ENCODE assay signal across 4 cellular contexts in the genomic region with DNA sequence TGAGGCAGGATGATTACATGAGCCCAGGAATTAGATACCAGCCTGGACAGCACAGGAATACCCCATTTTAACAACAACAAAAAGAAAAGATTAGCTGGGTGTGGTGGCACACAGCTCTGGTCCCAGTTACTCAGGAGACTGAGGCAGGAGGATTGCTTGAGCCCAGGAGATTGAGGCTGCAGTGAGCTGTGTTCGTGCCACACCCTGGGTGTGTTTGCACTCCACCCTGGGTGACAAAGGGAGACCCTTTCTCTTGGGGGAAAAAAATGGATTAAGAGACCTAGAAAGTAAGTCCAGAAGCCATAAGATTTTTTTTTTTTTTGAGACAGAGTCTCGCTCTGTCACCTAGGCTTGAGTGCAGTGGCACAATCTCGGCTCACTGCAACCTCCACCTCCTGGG. TPM values are rescaled to one million over a fixed set of nuclear protein-coding genes. Genes with fewer than 3 reads are reported as not detected.
A peak's percentile ranks its signal among the peaks of the same experiment; 100 is the strongest.
DNase-seq lines count a peak whose midpoint lies in the region; TF ChIP-seq lines count a peak whose summit lies in the region.
"Not testable (repeated sequence)": the region's sequence is repeated elsewhere in the genome, so short reads cannot be mapped to it uniquely, and the experiment has no call there.

No MANE protein-coding gene starts in this region.

- H2AK5ac ChIP-seq in neuronal stem cell (ENCODE audit: low read depth, low read length) = not testable (repeated sequence)

- H3K27me3 ChIP-seq in PC-9 (ENCODE audit: insufficient read depth, low read depth); neuronal stem cell (ENCODE audit: control insufficient read depth in 3 of 3, insufficient read depth in 3 of 3, low read depth in 1 of 3, low read length in 3 of 3): not testable (repeated sequence)

- not testable (repeated sequence) for H3K23ac ChIP-seq in neuronal stem cell (ENCODE audit: low read depth, low read length, poor library complexity)

- H3K36me3 ChIP-seq in HEK293 (ENCODE audit: control insufficient read depth in 2 of 2, insufficient read depth in 1 of 2, low read length in 2 of 2) (peaks cover 38 to 43% of the 10 kb centered on the region in 2 experiments), PC-9 (ENCODE audit: low read depth) (peaks cover 48% of the 10 kb centered on the region), neuronal stem cell (replicated peaks in 1 of 2; ENCODE audit: control insufficient read depth in 2 of 2, insufficient read depth in 2 of 2, low read length in 2 of 2) (peaks cover 14 to 77% of the 10 kb centered on the region in 2 donors)

- not testable (repeated sequence) for H2BK120ac ChIP-seq in neuronal stem cell (ENCODE audit: low read depth, low read length)

- H3K4me2 ChIP-seq in PC-9; neuronal stem cell (ENCODE audit: insufficient read depth, low read length, poor library complexity, severe bottlenecking): not testable (repeated sequence)

- H3K18ac ChIP-seq in neuronal stem cell (ENCODE audit: low read length) = not testable (repeated sequence)

- not testable (repeated sequence) for H4K91ac ChIP-seq in neuronal stem cell (ENCODE audit: low read depth, low read length, poor library complexity)

- DNase-seq in PC-9; neuronal stem cell (ENCODE audit: low spot score): not testable (repeated sequence)
- DNase-seq in osteocyte (ENCODE audit: extremely low spot score, unreplicated experiment) = peak; percentile 13

- H3K4ac ChIP-seq in neuronal stem cell (ENCODE audit: low read length) = not testable (repeated sequence)

- peaks cover 35% of the 10 kb centered on the region for H3K36me3 Mint-ChIP-seq in osteocyte (ENCODE audit: unreplicated experiment)

- H3K27ac Mint-ChIP-seq in osteocyte (ENCODE audit: unreplicated experiment) = not testable (repeated sequence)

- WGBS in neuronal stem cell (ENCODE audit: extremely low coverage in 2 of 2, insufficient read length in 2 of 2, insufficient replicate concordance in 1 of 2), 2 donors = no CpG with 5 or more reads among the region's 3 CpGs

- H3K14ac ChIP-seq in neuronal stem cell (ENCODE audit: low read length) = not testable (repeated sequence)

- CTCF ChIA-PET in HEK293 (lab: Yijun Ruan, JAX) = interaction anchor here (0.7 kb wide), 1 partner anchor 388 kb away, joined by 3 read pairs; no protein-coding TSS in a partner anchor
- CTCF ChIA-PET in PC-9 (lab: Charles Lee) = not testable (repeated sequence)

- not testable (repeated sequence) for H2AFZ ChIP-seq in PC-9; neuronal stem cell (ENCODE audit: low read length)

- H2BK15ac ChIP-seq in neuronal stem cell (ENCODE audit: low read length) = not testable (repeated sequence)

- POLR2A ChIA-PET in HEK293 (lab: Yijun Ruan, JAX) = interaction anchor here (1.1 kb wide), 1 partner anchor 12 kb away, joined by 3 read pairs; no protein-coding TSS in a partner anchor
- POLR2A ChIA-PET in PC-9 (lab: Charles Lee; ENCODE audit: unreplicated experiment) = not testable (repeated sequence)

- not testable (repeated sequence) for H2BK12ac ChIP-seq in neuronal stem cell (ENCODE audit: low read length)

- H3K79me2 ChIP-seq in PC-9 (ENCODE audit: low read depth) = peaks cover 72% of the 10 kb centered on the region

- not testable (repeated sequence) for TF ChIP-seq CTCF in HEK293 (tag by site-specific recombination; IDR thresholded peaks at IDR 0.05); PC-9 (conservative IDR thresholded peaks at IDR 0.05); osteocyte (IDR thresholded peaks at IDR 0.05)

- not testable (repeated sequence) for H4K20me1 ChIP-seq in PC-9 (ENCODE audit: insufficient read depth)

- H2BK5ac ChIP-seq in neuronal stem cell (ENCODE audit: low read length) = not testable (repeated sequence)

- not testable (repeated sequence) for H3K9me3 ChIP-seq in HEK293 (ENCODE audit: control insufficient read depth, insufficient read depth, low read depth, low read length); PC-9 (ENCODE audit: insufficient read depth, low read depth); neuronal stem cell (replicated peaks in 1 of 2; ENCODE audit: control insufficient read depth in 2 of 2, insufficient read depth in 1 of 2, low read depth in 1 of 2, low read length in 2 of 2)

- H3K4me1 Mint-ChIP-seq in osteocyte (ENCODE audit: unreplicated experiment) = not testable (repeated sequence)

- not testable (repeated sequence) for H3K27ac ChIP-seq in HEK293 (ENCODE audit: extremely low read depth, low read depth, low read length); neuronal stem cell (replicated peaks; ENCODE audit: low read length)
- H3K27ac ChIP-seq in PC-9 = peak overlapping the region; percentile 79

- H3K79me1 ChIP-seq in neuronal stem cell (ENCODE audit: low read depth, low read length) = not testable (repeated sequence)

- H3K4me1 ChIP-seq in HEK293 (ENCODE audit: control insufficient read depth, insufficient read depth, low read length); neuronal stem cell (ENCODE audit: control insufficient read depth in 2 of 2, insufficient read depth in 1 of 2, low read depth in 1 of 2, low read length in 2 of 2): not testable (repeated sequence)
- H3K4me1 ChIP-seq in PC-9 (replicated peaks; ENCODE audit: insufficient read depth) = peaks cover 33% of the 10 kb centered on the region

- peaks cover 28% of the 10 kb centered on the region for H3F3A ChIP-seq in PC-9 (ENCODE audit: insufficient read depth, low read depth)

- H3K9me2 ChIP-seq in PC-9 (ENCODE audit: insufficient read depth) = not testable (repeated sequence)

- not testable (repeated sequence) for H3K4me3 Mint-ChIP-seq in osteocyte (ENCODE audit: unreplicated experiment)

- intact Hi-C loops in PC-9 (cut with micrococcal nuclease; ENCODE audit: unreplicated experiment) = not testable (repeated sequence)

- peak overlapping the region; percentile 60 for H3K9ac ChIP-seq in neuronal stem cell (ENCODE audit: low read depth, low read length, poor library complexity)

- not testable (repeated sequence) for BruUV-seq in PC-9 (replicated peaks; lab: Mats Ljungman, UMichigan)

- not testable (repeated sequence) for H3K9me3 Mint-ChIP-seq in osteocyte (ENCODE audit: unreplicated experiment)

- H4K8ac ChIP-seq in neuronal stem cell (ENCODE audit: low read depth, low read length) = not testable (repeated sequence)

- not testable (repeated sequence) for H3K4me3 ChIP-seq in HEK293 (ENCODE audit: low read depth, low read length); PC-9; neuronal stem cell (ENCODE audit: low read length in 2 of 2)

- not testable (repeated sequence) for H3K27me3 Mint-ChIP-seq in osteocyte (ENCODE audit: unreplicated experiment)

TF ChIP-seq in HEK293, 187 proteins besides CTCF, POLR2A, EP300 and RAD21:
- peak; percentile 93 for TF ChIP-seq KLF1 (tag by site-specific recombination; IDR thresholded peaks at IDR 0.05)
TF ChIP-seq in HEK293: peak in this region for 1; not testable (repeated sequence) for 186.

RNA-seq across cellular contexts. Expression of gene MTA3, which starts 16.2 kb away (rescaled TPM):
- total RNA-seq in PC-9 (2021) (58.7 and 89.8 TPM in 2 replicates), osteocyte (49.2 and 49.3 TPM in 2 replicates)
- polyA plus RNA-seq in neuronal stem cell (2013, experiment 1 of 2) = 90.6 TPM
- polyA plus RNA-seq in neuronal stem cell (2013, experiment 2 of 2) = 89.8 TPM
